ENCODE assay signal across 21 cellular contexts in genomic region chr4:55634417-55635128, GRCh38. TPM values are rescaled to one million over a fixed set of nuclear protein-coding genes. Genes with fewer than 3 reads are reported as not detected.
DNase-seq lines count a peak whose midpoint lies in the region; ATAC-seq, FAIRE-seq and TF ChIP-seq lines count a peak whose summit lies in the region.
"Had no signal": no experiment of that assay in that cellular context is flagged by ENCODE, and none has a peak within 500 bp of the region (broad histone marks: within the 10 kb centered on the region; RNA-seq: fewer than 3 reads in every experiment).

No MANE protein-coding gene starts in this region.

- peaks cover 60% of the 10 kb centered on the region for H3K27me3 Mint-ChIP-seq in T-helper 17 cell

- H3K9me2 ChIP-seq in HCT116 (ENCODE audit: insufficient read depth): no peaks in the 10 kb centered on the region

- peak overlapping the region; percentile 88 for H3K4me2 ChIP-seq in HCT116 (ENCODE audit: low read length)

- peak overlapping the region; percentile 85 for H3K4me3 Mint-ChIP-seq in T-helper 17 cell

- H2AFZ ChIP-seq in ACC112 (ENCODE audit: low read length, unreplicated experiment) (peak overlapping the region; percentile 83), HCT116 (ENCODE audit: low read depth, low read length, poor library complexity, severe bottlenecking) (no peak overlapping the region)

- H3K36me3 Mint-ChIP-seq in T-helper 17 cell (ENCODE audit: low read depth): no peaks in the 10 kb centered on the region
- H3K36me3 Mint-ChIP-seq: CD4-positive, alpha-beta memory T cell had no signal

- H3K9me3 ChIP-seq in HCT116 (ENCODE audit: control insufficient read depth in 1 of 2, insufficient read depth in 1 of 2, low read depth in 1 of 2, low read length in 2 of 2): no peaks in the 10 kb centered on the region
- no peaks in the 10 kb centered on the region for H3K9me3 ChIP-seq in T-helper 17 cell (ENCODE audit: control insufficient read depth, low read length, poor library complexity, severe bottlenecking)
- no peaks in the 10 kb centered on the region for H3K9me3 ChIP-seq in iPS-15b (ENCODE audit: control insufficient read depth, insufficient read depth, low read length)
- H3K9me3 ChIP-seq: mucosa of descending colon, ovary had no signal

- peak overlapping the region; percentile 88; the same call in 1 of the 2 replicates for H3K4me3 ChIP-seq in ACC112 (ENCODE audit: low read depth, low read length)
- peak overlapping the region; percentile 77 to 78 for H3K4me3 ChIP-seq in HCT116 (replicated peaks in 1 of 2; ENCODE audit: low read depth in 1 of 2, low read length in 2 of 2)
- peak overlapping the region; percentile 66 for H3K4me3 ChIP-seq in iPS-15b (ENCODE audit: low read depth, low read length)
- H3K4me3 ChIP-seq: mucosa of descending colon, ovary had no signal

- no peak for TF ChIP-seq RAD21 in HCT116 (IDR thresholded peaks at IDR 0.05; ENCODE audit: low read depth)

- H3K36me3 ChIP-seq in ACC112 (ENCODE audit: insufficient read depth, low read length) (no peaks in the 10 kb centered on the region), HCT116 (ENCODE audit: control insufficient read depth in 1 of 2, insufficient read depth in 2 of 2, low read length in 2 of 2) (no peaks in the 10 kb centered on the region), iPS-15b (ENCODE audit: control insufficient read depth, insufficient read depth, low read length) (no peaks in the 10 kb centered on the region)
- H3K36me3 ChIP-seq: ovary had no signal

- peaks cover 18% of the 10 kb centered on the region for H3K4me1 Mint-ChIP-seq in T-helper 17 cell

- TF ChIP-seq CTCF in HCT116 (IDR thresholded peaks at IDR 0.05 in 2 of 3, conservative IDR thresholded peaks at IDR 0.05 in 1 of 3; ENCODE audit: borderline replicate concordance in 1 of 3, insufficient read depth in 1 of 3, low read depth in 2 of 3, low read length in 2 of 3): no peak

- H3K27ac ChIP-seq in ACC112 (ENCODE audit: low read depth, low read length) (no peak overlapping the region), HCT116 (ENCODE audit: low read depth, low read length) (no peak overlapping the region)
- H3K27ac ChIP-seq: ovary had no signal

- ATAC-seq in HCT116: no peak
- ATAC-seq in T-helper 17 cell: no peak
- ATAC-seq in GM21390 (IDR thresholded peaks at IDR 0.05; ENCODE audit: unreplicated experiment): no peak
- ATAC-seq: activated naive CD8-positive, alpha-beta T cell treated with anti-CD3 and anti-CD28 coated beads, Interleukin-2, amount 50 U/mL, for 24 hours; mucosa of descending colon; sciatic nerve had no signal

- no TSS peak for BruUV-seq in HCT116 (replicated peaks; lab: Mats Ljungman, UMichigan)

- POLR2A ChIA-PET in HCT116 (lab: Charles Lee): interaction anchor here (0.7 kb wide), 1 partner anchor 9 kb away, joined by 3 read pairs; no protein-coding TSS in a partner anchor

- CTCF ChIA-PET in HCT116 (lab: Charles Lee): interaction anchor here (1.4 kb wide), 1 partner anchor 20 kb away, joined by 3 read pairs; no protein-coding TSS in a partner anchor

- H3K27me3 ChIP-seq in ACC112 (ENCODE audit: insufficient read depth, low read length) (peaks cover 28% of the 10 kb centered on the region), HCT116 (ENCODE audit: insufficient read depth, low read length) (no peaks in the 10 kb centered on the region), iPS-15b (ENCODE audit: control insufficient read depth, insufficient read depth, low read length) (peaks cover 8% of the 10 kb centered on the region)
- H3K27me3 ChIP-seq: ovary had no signal

- RAD21 ChIA-PET in HCT116 (lab: Charles Lee; ENCODE audit: low non-redundant PET in 1 of 2, low total read pairs in 2 of 2, uncharacterized antibody in 2 of 2, unreplicated experiment in 2 of 2): no interaction called here

- intact Hi-C loops in HCT116 (cut with micrococcal nuclease): loop anchor here (5.0 to 10.0 kb wide), 3 partner anchors 90 to 290 kb away; partner anchors contain the start of genes CLOCK and SRD5A3

- no peak for TF ChIP-seq POLR2A in HCT116 (IDR thresholded peaks at IDR 0.05; ENCODE audit: borderline replicate concordance, extremely low read depth, insufficient read depth, insufficient read length)

- H3K27ac Mint-ChIP-seq in T-helper 17 cell: no peak overlapping the region
- H3K27ac Mint-ChIP-seq: activated naive CD8-positive, alpha-beta T cell treated with anti-CD3 and anti-CD28 coated beads, Interleukin-2, amount 50 U/mL, for 24 hours; activated T-helper 2 cell treated with anti-CD3 and anti-CD28 coated beads, Interferon-gamma antibody, Interleukin-2, Interleukin-4, amounts not matched to agents 10 μg/mL and 5 μg/mL and 100 μg/mL, durations not matched to agents 14 hours and 24 hours and 36 hours; CD4-positive, alpha-beta memory T cell had no signal

- H4K20me1 ChIP-seq in HCT116 (ENCODE audit: insufficient read depth): no peaks in the 10 kb centered on the region

- H3K9ac ChIP-seq in HCT116 (ENCODE audit: low read length) (peak overlapping the region; percentile 88), iPS-15b (ENCODE audit: low read depth, low read length) (no peak overlapping the region)

- H3K4me1 ChIP-seq in ACC112 (ENCODE audit: control insufficient read depth, insufficient read depth, low read length, unreplicated experiment) (peaks cover 19% of the 10 kb centered on the region), HCT116 (ENCODE audit: control insufficient read depth in 1 of 2, insufficient read depth in 2 of 2, low read length in 2 of 2) (peaks cover 22 to 34% of the 10 kb centered on the region in 2 experiments), iPS-15b (ENCODE audit: control insufficient read depth, insufficient read depth, low read length) (peaks cover 28% of the 10 kb centered on the region)

- DNase-seq in HCT116 (ENCODE audit: low read depth, low spot score) (no peak), T-helper 17 cell (no peak), medulla oblongata (ENCODE audit: extremely low spot score) (no peak), NCI-H510A treated with DMSO at 0.1 percent for 48 hours (lab: John Stamatoyannopoulos, UW) (no peak), RCC 7860 (ENCODE audit: low spot score) (no peak)
- DNase-seq: activated naive CD8-positive, alpha-beta T cell treated with anti-CD3 and anti-CD28 coated beads, Interleukin-2, amount 50 U/mL, for 24 hours; caudate nucleus; CD4-positive, alpha-beta memory T cell; effector CD8-positive, alpha-beta T cell; EL; left cardiac atrium; mucosa of descending colon; NCI-H2029 treated with DMSO at 0.1 percent for 48 hours; ovary; stimulated activated CD4-positive, alpha-beta T cell treated with anti-CD3 and anti-CD28 coated beads, Interleukin-2, amount 100 ng/mL, for 24 hours had no signal

- H3K79me2 ChIP-seq in ACC112 (ENCODE audit: control insufficient read depth, insufficient read depth, low read length, unreplicated experiment) (no peaks in the 10 kb centered on the region), HCT116 (ENCODE audit: insufficient read depth, low read length) (peaks cover 62% of the 10 kb centered on the region)

- FAIRE-seq in RCC 7860 (lab: Jason Lieb, UNC): no peak

TF ChIP-seq in HCT116, 20 proteins besides CTCF, POLR2A, EP300 and RAD21:
- TF ChIP-seq EGR1 (IDR thresholded peaks at IDR 0.05; ENCODE audit: low read depth) (no peak), CEBPB (IDR thresholded peaks at IDR 0.05; ENCODE audit: low read depth) (no peak), EZH2 (IDR thresholded peaks at IDR 0.05) (no peak), JUND (IDR thresholded peaks at IDR 0.05) (no peak), TCF7L2 (IDR thresholded peaks at IDR 0.05; ENCODE audit: borderline replicate concordance, extremely low read depth, insufficient read depth, insufficient read length) (no peak), ELF1 (IDR thresholded peaks at IDR 0.05; ENCODE audit: borderline replicate concordance, low read depth) (no peak), ATF3 (IDR thresholded peaks at IDR 0.05) (no peak), SRF (IDR thresholded peaks at IDR 0.05; ENCODE audit: low read depth) (no peak), ZFX (IDR thresholded peaks at IDR 0.05) (no peak), FOSL1 (IDR thresholded peaks at IDR 0.05; ENCODE audit: low read depth) (no peak), YY1 (IDR thresholded peaks at IDR 0.05; ENCODE audit: extremely low read depth, insufficient replicate concordance, low read depth, low read length) (no peak), ZBTB33 (IDR thresholded peaks at IDR 0.05; ENCODE audit: extremely low read depth, insufficient replicate concordance, low read length) (no peak), POLR2AphosphoS5 (IDR thresholded peaks at IDR 0.05; ENCODE audit: low read depth, low read length) (no peak)

RNA-seq across cellular contexts. Expression of gene NMU, which starts 1.5 kb away (rescaled TPM):
- total RNA-seq in HCT116 (2021; ENCODE audit: unreplicated experiment) (81.1 TPM), T-helper 17 cell (not detected)
- polyA plus RNA-seq in HCT116 (2012): 49.3 and 75.4 TPM in 2 replicates
- total RNA-seq: activated T-helper 2 cell treated with anti-CD3 and anti-CD28 coated beads, Interferon-gamma antibody, Interleukin-2, Interleukin-4, amounts not matched to agents 10 μg/mL and 5 μg/mL and 100 μg/mL, durations not matched to agents 14 hours and 24 hours and 36 hours; CD4-positive, alpha-beta memory T cell; left cardiac atrium; sciatic nerve; T-helper 2 cell treated with Interferon-gamma antibody and Interleukin-4, amounts not matched to agents 100 ng/mL and 5 ng/mL, for 36 hours had no signal

RNA-seq across cellular contexts. Expression of gene PDCL2, which starts 42.5 kb away (rescaled TPM):
- total RNA-seq in HCT116 (2021; ENCODE audit: unreplicated experiment): 0.47 TPM
- 0.09 TPM in 1 of 2 replicates, not detected in the other for polyA plus RNA-seq in HCT116 (2012)
- not detected for total RNA-seq in T-helper 17 cell
- total RNA-seq: activated T-helper 2 cell treated with anti-CD3 and anti-CD28 coated beads, Interferon-gamma antibody, Interleukin-2, Interleukin-4, amounts not matched to agents 10 μg/mL and 5 μg/mL and 100 μg/mL, durations not matched to agents 14 hours and 24 hours and 36 hours; CD4-positive, alpha-beta memory T cell; left cardiac atrium; mucosa of descending colon; ovary; sciatic nerve; T-helper 2 cell treated with Interferon-gamma antibody and Interleukin-4, amounts not matched to agents 100 ng/mL and 5 ng/mL, for 36 hours had no signal
- polyA plus RNA-seq: CD4-positive, alpha-beta memory T cell; ovary had no signal

Comparison
In these comparisons a context has a peak if more than half of its experiments do, and no peak if none do; other contexts are left out.
1. RNA of gene NMU, which starts 1.5 kb away (total RNA-seq): 81.1 TPM in HCT116 (single experiment); not detected in T-helper 17 cell; every median in the first group is over 10 times any median in the second.
2. Peak in every context shown above with its lines, with median percentiles within 50 percentile points of each other: H3K4me3 ChIP-seq.